ENCODE assay signal across 8 cellular contexts in the genomic region with DNA sequence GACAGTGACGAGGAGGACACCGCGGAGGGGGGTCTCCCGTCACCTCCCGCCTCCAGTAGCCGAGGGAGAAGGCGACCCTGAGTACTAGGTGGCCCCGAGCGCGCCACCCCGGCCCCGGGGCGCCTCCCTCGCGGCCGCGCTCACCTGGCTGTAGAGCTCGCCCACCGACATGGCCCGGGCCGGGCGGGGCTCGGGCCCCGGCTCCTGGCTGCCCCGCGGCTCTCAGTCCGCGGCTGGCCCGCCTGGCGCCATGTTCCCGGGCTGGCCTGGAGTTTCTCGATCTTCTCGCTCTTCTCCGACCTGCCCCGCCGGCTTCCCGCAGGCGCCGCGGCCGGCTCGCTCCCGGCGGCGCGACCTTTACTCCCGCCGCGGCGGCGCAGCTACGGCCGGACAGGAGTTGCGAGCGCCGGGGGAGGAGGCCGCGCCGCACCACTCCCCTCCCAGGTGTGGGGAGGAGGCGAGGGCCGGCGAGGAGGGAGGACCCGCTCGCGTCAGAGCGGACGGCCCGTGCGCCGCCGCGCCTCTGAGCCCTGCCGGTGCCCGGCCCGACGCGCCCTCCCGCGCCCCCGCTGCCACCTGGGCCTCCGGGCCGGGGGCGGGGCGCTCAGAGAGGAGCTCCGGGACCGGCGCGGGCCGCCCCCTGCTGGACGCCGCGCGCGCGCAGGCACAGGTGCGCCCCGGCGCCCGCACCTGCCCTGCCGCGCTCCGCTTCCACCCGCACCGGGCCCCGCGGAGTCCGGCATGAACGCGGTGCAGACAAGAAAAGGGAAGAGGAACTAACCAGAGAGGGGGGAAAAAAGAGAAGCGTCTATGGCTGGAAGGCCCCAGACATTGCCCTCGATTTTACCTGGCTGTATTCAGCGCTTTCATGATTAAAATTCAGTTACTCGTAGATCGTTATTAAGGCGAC. TPM values are rescaled to one million over a fixed set of nuclear protein-coding genes. Genes with fewer than 3 reads are reported as not detected.
DNase-seq lines count a peak whose midpoint lies in the region; ATAC-seq, FAIRE-seq and TF ChIP-seq lines count a peak whose summit lies in the region.

A gene (minus strand): TSS at position 525 of the 910 bp plus-strand sequence. CDS start 354 bp downstream, at position 171.

- no peaks in the 10 kb centered on the region for H4K20me1 ChIP-seq in SK-N-SH (ENCODE audit: insufficient read depth)
- H4K20me1 ChIP-seq in astrocyte (ENCODE audit: insufficient read depth, low read length): no peaks in the 10 kb centered on the region

- no peaks in the 10 kb centered on the region for H3K36me3 ChIP-seq in CD4-positive, alpha-beta memory T cell (ENCODE audit: insufficient read depth, low read length)
- no peaks in the 10 kb centered on the region for H3K36me3 ChIP-seq in SK-N-SH (replicated peaks in 1 of 2; ENCODE audit: control insufficient read depth in 1 of 2, insufficient read depth in 2 of 2, low read length in 1 of 2)
- H3K36me3 ChIP-seq in astrocyte (ENCODE audit: insufficient read depth, low read length): no peaks in the 10 kb centered on the region
- H3K36me3 ChIP-seq in kidney epithelial cell (ENCODE audit: control insufficient read depth, insufficient read depth, low read length): no peaks in the 10 kb centered on the region

- no peaks in the 10 kb centered on the region for H3F3A ChIP-seq in SK-N-SH (replicated peaks; ENCODE audit: insufficient read depth)

- no peak; the same call in 1 of the 2 replicates for TF ChIP-seq RAD21 in SK-N-SH (IDR thresholded peaks at IDR 0.05; ENCODE audit: low read length)

- peaks cover 41 to 56% of the 10 kb centered on the region in 2 donors for H3K27me3 Mint-ChIP-seq in CD4-positive, alpha-beta memory T cell
- peaks cover 33% of the 10 kb centered on the region for H3K27me3 Mint-ChIP-seq in astrocyte (ENCODE audit: low read depth, unreplicated experiment)

- intact Hi-C loops in CD4-positive, alpha-beta memory T cell (cut with micrococcal nuclease): loop anchor here (5.0 kb wide), 1 partner anchor 683 kb away; no protein-coding TSS in a partner anchor

- CTCF ChIA-PET in CD4-positive, alpha-beta memory T cell (lab: Charles Lee; ENCODE audit: partially characterized antibody): interaction anchor here (0.5 to 2.7 kb wide), 4 partner anchors 8 to 1240 kb away, joined by 3 to 12 read pairs (median 3); no protein-coding TSS in a partner anchor
- CTCF ChIA-PET in SK-N-SH (lab: Yijun Ruan, JAX): interaction anchor here (0.7 to 3.0 kb wide), 26 partner anchors 8 to 1583 kb away, joined by 3 to 27 read pairs (median 4); no protein-coding TSS in a partner anchor

- no peak within 1 kb of the TSS for H2AFZ ChIP-seq in SK-N-SH (ENCODE audit: low read depth)
- peak within 1 kb of the TSS; percentile 41 for H2AFZ ChIP-seq in astrocyte (ENCODE audit: low read depth, low read length)

- H3K27ac Mint-ChIP-seq in CD4-positive, alpha-beta memory T cell: no peak within 1 kb of the TSS
- no peak within 1 kb of the TSS for H3K27ac Mint-ChIP-seq in astrocyte (ENCODE audit: unreplicated experiment)

- 3% methylated on average over 16 of the region's 115 CpGs for WGBS in SK-N-SH (ENCODE audit: low lambda C conversion rate)

- FAIRE-seq in astrocyte (lab: Jason Lieb, UNC): no peak

- TF ChIP-seq CTCF in SK-N-SH (IDR thresholded peaks at IDR 0.05) (peak; percentile 29; the same call in 1 of the 2 replicates), astrocyte (IDR thresholded peaks at IDR 0.05; ENCODE audit: insufficient read depth, low read depth, low read length) (no peak), kidney epithelial cell (IDR thresholded peaks at IDR 0.05; ENCODE audit: insufficient read depth, low read length, poor library complexity, severe bottlenecking) (no peak)

- no peaks in the 10 kb centered on the region for H3K36me3 Mint-ChIP-seq in CD4-positive, alpha-beta memory T cell
- no peaks in the 10 kb centered on the region for H3K36me3 Mint-ChIP-seq in astrocyte (ENCODE audit: low read depth, unreplicated experiment)

- ATAC-seq in GM19395 (IDR thresholded peaks at IDR 0.05; ENCODE audit: unreplicated experiment): peak; percentile 76
- peak; percentile 68 for ATAC-seq in HG03571 (IDR thresholded peaks at IDR 0.05; ENCODE audit: unreplicated experiment)

- H3K79me2 ChIP-seq in SK-N-SH (ENCODE audit: insufficient read depth): no peaks in the 10 kb centered on the region
- H3K79me2 ChIP-seq in astrocyte (ENCODE audit: insufficient read depth, low read length): no peaks in the 10 kb centered on the region

- H3K4me1 Mint-ChIP-seq in CD4-positive, alpha-beta memory T cell: peaks cover 5 to 21% (median 10%) of the 10 kb centered on the region in 4 donors
- peaks cover 10% of the 10 kb centered on the region for H3K4me1 Mint-ChIP-seq in astrocyte (ENCODE audit: low read depth, unreplicated experiment)

- H3K9me2 ChIP-seq in SK-N-SH: no peaks in the 10 kb centered on the region

- peak within 1 kb of the TSS; percentile 50; the same call in 1 of the 2 replicates for H3K4me2 ChIP-seq in SK-N-SH
- peak within 1 kb of the TSS; percentile 81 for H3K4me2 ChIP-seq in astrocyte (ENCODE audit: low read length)

- peak within 1 kb of the TSS in 1 of 2 donors; percentile 31 for H3K4me3 ChIP-seq in CD4-positive, alpha-beta memory T cell (ENCODE audit: low read length in 2 of 2)
- H3K4me3 ChIP-seq in SK-N-SH (ENCODE audit: low read depth in 2 of 2, low read length in 1 of 2) (peak within 1 kb of the TSS; percentile 19 to 49; a peak in 3 of 4 replicates), astrocyte (ENCODE audit: insufficient read depth, low read depth, low read length) (peak within 1 kb of the TSS; percentile 46), kidney epithelial cell (ENCODE audit: low read depth, low read length) (peak within 1 kb of the TSS; percentile 67)

- peaks cover 0 to 6% (median 0%) of the 10 kb centered on the region in 8 donors for H3K9me3 Mint-ChIP-seq in CD4-positive, alpha-beta memory T cell
- no peaks in the 10 kb centered on the region for H3K9me3 Mint-ChIP-seq in astrocyte (ENCODE audit: unreplicated experiment)

- no peak for TF ChIP-seq EP300 in SK-N-SH (IDR thresholded peaks at IDR 0.05; ENCODE audit: borderline replicate concordance in 1 of 2, low read depth in 1 of 2, low read length in 1 of 2)

- peaks cover 12% of the 10 kb centered on the region for H3K4me1 ChIP-seq in CD4-positive, alpha-beta memory T cell (ENCODE audit: insufficient read depth, low read length)
- H3K4me1 ChIP-seq in SK-N-SH (ENCODE audit: control insufficient read depth in 1 of 2, insufficient read depth in 2 of 2, low read depth in 1 of 2, low read length in 1 of 2) (no peaks in the 10 kb centered on the region; a peak in 1 of 4 replicates), astrocyte (ENCODE audit: insufficient read depth, low read length) (no peaks in the 10 kb centered on the region)

- H3K9ac ChIP-seq in SK-N-SH (no peak within 1 kb of the TSS), astrocyte (ENCODE audit: low read length) (no peak within 1 kb of the TSS)

- peak in 4 of 5 donors; percentile 26 to 39 (median 34) for DNase-seq in CD4-positive, alpha-beta memory T cell
- peak; percentile 86 for DNase-seq in SK-N-SH
- DNase-seq in astrocyte (ENCODE audit: low read depth): no peak
- no peak for DNase-seq in kidney epithelial cell (ENCODE audit: low read depth)
- DNase-seq in stimulated activated CD4-positive, alpha-beta T cell treated with anti-CD3 and anti-CD28 coated beads, Interleukin-2, amount 100 ng/mL, for 48 hours: peak; percentile 44 to 60
- no peak for DNase-seq in superior temporal gyrus (ENCODE audit: extremely low spot score)

- POLR2A ChIA-PET in CD4-positive, alpha-beta memory T cell (lab: Charles Lee; ENCODE audit: partially characterized antibody): interaction anchor here (0.6 kb wide), 1 partner anchor 890 kb away, joined by 3 read pairs; no protein-coding TSS in a partner anchor
- POLR2A ChIA-PET in SK-N-SH (lab: Yijun Ruan, JAX): no interaction called here

- H3K9me3 ChIP-seq in CD4-positive, alpha-beta memory T cell (ENCODE audit: control insufficient read depth in 1 of 2, low read length in 2 of 2): no peaks in the 10 kb centered on the region
- H3K9me3 ChIP-seq in SK-N-SH: no peaks in the 10 kb centered on the region
- no peaks in the 10 kb centered on the region for H3K9me3 ChIP-seq in astrocyte (ENCODE audit: insufficient read depth, low read depth, low read length)

- peak within 1 kb of the TSS; percentile 46 to 85 (median 70) for H3K4me3 Mint-ChIP-seq in CD4-positive, alpha-beta memory T cell
- H3K4me3 Mint-ChIP-seq in astrocyte (ENCODE audit: unreplicated experiment): peak within 1 kb of the TSS; percentile 78

- H3K27me3 ChIP-seq in CD4-positive, alpha-beta memory T cell (ENCODE audit: insufficient read depth, low read length): peaks cover 22% of the 10 kb centered on the region
- H3K27me3 ChIP-seq in SK-N-SH (ENCODE audit: insufficient read depth) (peaks cover 46% of the 10 kb centered on the region), astrocyte (ENCODE audit: insufficient read depth, low read length) (peaks cover 67% of the 10 kb centered on the region), kidney epithelial cell (ENCODE audit: control insufficient read depth, insufficient read depth, low read length) (peaks cover 9% of the 10 kb centered on the region)

- no peak within 1 kb of the TSS for H3K27ac ChIP-seq in CD4-positive, alpha-beta memory T cell (ENCODE audit: low read depth, low read length)
- H3K27ac ChIP-seq in SK-N-SH (ENCODE audit: low read depth in 2 of 2, low read length in 1 of 2) (no peak within 1 kb of the TSS), astrocyte (ENCODE audit: low read depth, low read length) (no peak within 1 kb of the TSS)

TF ChIP-seq in SK-N-SH, 30 proteins besides CTCF, POLR2A, EP300 and RAD21:
- no peak for TF ChIP-seq TEAD4 (IDR thresholded peaks at IDR 0.05; ENCODE audit: borderline replicate concordance, insufficient read depth)
- TF ChIP-seq RFX5 (IDR thresholded peaks at IDR 0.05; ENCODE audit: low read length): no peak
- no peak for TF ChIP-seq YY1 (IDR thresholded peaks at IDR 0.05; ENCODE audit: low read depth)

RNA-seq across cellular contexts. Expression of the gene that starts here (rescaled TPM):
- total RNA-seq in CD4-positive, alpha-beta memory T cell: not detected
- polyA plus RNA-seq in CD4-positive, alpha-beta memory T cell: under 1 TPM in 1 of 2 donors, not detected in 1; 0.02 TPM
- polyA plus RNA-seq in SK-N-SH (2012; rRNA removed): 1.2 and 1.3 TPM in 2 replicates
- polyA plus RNA-seq in SK-N-SH (2012; cell fraction: cytosol; rRNA removed): 1.2 TPM in 2 replicates
- 0.65 and 1.3 TPM in 2 replicates for polyA plus RNA-seq in SK-N-SH (2012; cell fraction: nucleus; rRNA removed)
- total RNA-seq in astrocyte: 7.2 and 8.3 TPM in 2 replicates
- total RNA-seq in kidney epithelial cell: 114 and 118 TPM in 2 replicates

Comparison
In these comparisons a context has a peak if more than half of its experiments do, and no peak if none do; other contexts are left out.
1. RNA of the gene that starts here (total RNA-seq): 114 to 118 TPM in kidney epithelial cell; 7.2 to 8.3 TPM in astrocyte and not detected in CD4-positive, alpha-beta memory T cell; every median in the first group is over 10 times any median in the second.
2. Peak in DNase-seq in CD4-positive, alpha-beta memory T cell; RNA of the gene not detected or under 1 TPM.
3. DNase-seq: peak in SK-N-SH (single experiment) and stimulated activated CD4-positive, alpha-beta T cell treated with anti-CD3 and anti-CD28 coated beads, Interleukin-2, amount 100 ng/mL, for 48 hours (2 of 2); none in astrocyte (single experiment), kidney epithelial cell (single experiment) and superior temporal gyrus (single experiment).